ENCODE assay signal across 20 cellular contexts in the genomic region with DNA sequence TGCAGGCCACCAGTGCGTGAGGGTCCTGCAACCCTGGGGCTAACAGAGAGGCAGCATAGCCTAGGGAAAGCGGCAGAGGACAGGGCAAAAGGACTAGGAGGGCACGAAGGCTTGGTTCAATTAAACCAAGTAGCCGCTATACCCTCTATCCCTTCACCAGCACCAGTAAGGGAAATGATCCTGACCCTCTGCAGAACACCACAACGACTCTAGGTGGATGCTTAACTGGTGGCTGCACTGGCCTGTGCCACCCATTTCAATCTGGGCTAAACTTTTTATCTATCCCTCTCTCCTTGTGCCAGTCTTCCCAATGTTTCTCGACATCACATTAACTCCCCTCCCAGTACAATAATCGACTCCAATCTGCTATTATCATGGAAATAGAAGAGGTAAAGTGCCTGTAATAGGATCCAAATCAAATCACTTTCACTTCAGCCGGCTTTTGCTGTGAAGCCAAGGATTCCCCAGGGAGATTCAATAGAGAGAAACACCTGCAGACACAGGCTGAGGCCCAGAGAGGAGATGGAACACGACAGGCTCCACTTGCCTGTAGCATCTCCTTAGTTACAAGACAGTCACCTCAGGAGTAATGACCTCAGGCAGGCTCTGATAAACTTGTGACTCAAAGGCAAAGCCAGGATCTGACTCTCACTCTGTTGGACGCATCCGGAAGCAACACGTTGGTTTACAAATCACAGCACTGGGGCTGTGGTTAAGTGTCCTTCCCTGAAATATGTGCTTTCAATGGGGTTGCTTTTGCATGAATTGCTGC.
A peak's percentile ranks its signal among the peaks of the same experiment; 100 is the strongest.
DNase-seq lines count a peak whose midpoint lies in the region; ATAC-seq, FAIRE-seq and TF ChIP-seq lines count a peak whose summit lies in the region.
"Had no signal": no experiment of that assay in that cellular context is flagged by ENCODE, and none has a peak within 500 bp of the region (broad histone marks: within the 10 kb centered on the region; RNA-seq: fewer than 3 reads in every experiment).

No MANE protein-coding gene starts in this region.

- no peak overlapping the region for H3K4me2 ChIP-seq in HepG2 (ENCODE audit: low read depth, low read length)
- H3K4me2 ChIP-seq: SK-N-SH had no signal

- intact Hi-C loops in HepG2 (cut with micrococcal nuclease; ENCODE audit: unreplicated experiment), result no loop called here

- H3K27me3 ChIP-seq in endodermal cell (ENCODE audit: control insufficient read depth, insufficient read depth, low read length, poor library complexity, severe bottlenecking), result no peaks in the 10 kb centered on the region
- H3K27me3 ChIP-seq in HepG2 (ENCODE audit: control insufficient read depth in 1 of 2, insufficient read depth in 2 of 2, low read length in 2 of 2), result no peaks in the 10 kb centered on the region
- H3K27me3 ChIP-seq: ascending aorta had no signal

- no peaks in the 10 kb centered on the region for H3K9me3 ChIP-seq in endodermal cell (ENCODE audit: control insufficient read depth, low read length)
- H3K9me3 ChIP-seq in HepG2 (ENCODE audit: low read length), result peaks cover 64% of the 10 kb centered on the region
- H3K9me3 ChIP-seq: ascending aorta, SK-N-SH had no signal

- peaks cover 14% of the 10 kb centered on the region for H3K27me3 Mint-ChIP-seq in endodermal cell (ENCODE audit: insufficient read depth)
- H3K27me3 Mint-ChIP-seq in activated T-cell treated with anti-CD3 and anti-CD28 coated beads, Interleukin-2, amount 50 U/mL, for 72 hours (ENCODE audit: low read depth), result no peaks in the 10 kb centered on the region
- H3K27me3 Mint-ChIP-seq: activated CD4-positive, alpha-beta T cell treated with anti-CD3 and anti-CD28 coated beads for 36 hours; CD4-positive, alpha-beta memory T cell had no signal

- in situ Hi-C loops in HepG2 (cut with HindIII; ENCODE audit: extremely low pct_ligation_motif_present, low pct_unique_long_range_greater_than_20kb), result no loop called here

- peak; percentile 64 for DNase-seq in ELR (ENCODE audit: low read depth)
- DNase-seq in NCI-H1436 (lab: John Stamatoyannopoulos, UW), result peak; percentile 84
- DNase-seq in NCI-H524 treated with DMSO at 0.1 percent for 48 hours (lab: John Stamatoyannopoulos, UW), result peak; percentile 28
- peak; percentile 51 for DNase-seq in endodermal cell
- no peak for DNase-seq in HUDEP-2 (lab: John Stamatoyannopoulos, UW; ENCODE audit: unreplicated experiment in 76 of 76)
- no peak for DNase-seq in HepG2 (ENCODE audit: low spot score)
- DNase-seq in activated T-cell treated with anti-CD3 and anti-CD28 coated beads, Interleukin-2, amount 50 U/mL, for 72 hours, result no peak
- DNase-seq in Kasumi-1 (lab: John Stamatoyannopoulos, UW), result no peak
- DNase-seq: activated CD4-positive, alpha-beta T cell treated with anti-CD3 and anti-CD28 coated beads for 36 hours; activated gamma-delta T cell treated with Interleukin-2 at 50 U/mL for 16 hours; CD4-positive, alpha-beta memory T cell; foreskin fibroblast; NCI-H446 treated with DMSO at 0.1 percent for 48 hours; PC-3; SK-N-SH; T-helper 9 cell had no signal

- H3K27ac ChIP-seq in endodermal cell (ENCODE audit: low read depth, low read length) (no peak overlapping the region), HepG2 (ENCODE audit: extremely low read length, insufficient read depth, low read length) (no peak overlapping the region)
- H3K27ac ChIP-seq: ascending aorta had no signal

- CTCF ChIA-PET in HepG2 (lab: Yijun Ruan, JAX; ENCODE audit: low intra/inter-chr PET ratio, low total read pairs), result no interaction called here

- no peak for FAIRE-seq in HepG2 (lab: Jason Lieb, UNC)
- FAIRE-seq: colon, endothelial cell of umbilical vein, GM19239 had no signal

- H3K27ac Mint-ChIP-seq in endodermal cell, result no peak overlapping the region
- H3K27ac Mint-ChIP-seq in activated T-cell treated with anti-CD3 and anti-CD28 coated beads, Interleukin-2, amount 50 U/mL, for 72 hours, result no peak overlapping the region
- H3K27ac Mint-ChIP-seq: activated CD4-positive, alpha-beta T cell treated with anti-CD3 and anti-CD28 coated beads for 36 hours; CD4-positive, alpha-beta memory T cell had no signal

- no peaks in the 10 kb centered on the region for H3K36me3 Mint-ChIP-seq in endodermal cell (ENCODE audit: low read depth)
- H3K36me3 Mint-ChIP-seq in activated T-cell treated with anti-CD3 and anti-CD28 coated beads, Interleukin-2, amount 50 U/mL, for 72 hours (ENCODE audit: insufficient read depth in 2 of 2), result no peaks in the 10 kb centered on the region
- H3K36me3 Mint-ChIP-seq: CD4-positive, alpha-beta memory T cell had no signal

- H3K79me2 ChIP-seq in HepG2 (ENCODE audit: insufficient read depth, low read length), result no peaks in the 10 kb centered on the region

- H3K4me1 Mint-ChIP-seq in endodermal cell, result peaks cover 20% of the 10 kb centered on the region
- H3K4me1 Mint-ChIP-seq in activated T-cell treated with anti-CD3 and anti-CD28 coated beads, Interleukin-2, amount 50 U/mL, for 72 hours (ENCODE audit: low read depth), result no peaks in the 10 kb centered on the region
- H3K4me1 Mint-ChIP-seq: activated CD4-positive, alpha-beta T cell treated with anti-CD3 and anti-CD28 coated beads for 36 hours had no signal

- BruUV-seq in HepG2 (replicated peaks; lab: Mats Ljungman, UMichigan), result no TSS peak

- no peaks in the 10 kb centered on the region for H4K20me1 ChIP-seq in HepG2 (ENCODE audit: insufficient read depth, low read length)

- H3K9me3 Mint-ChIP-seq in endodermal cell, result no peaks in the 10 kb centered on the region
- H3K9me3 Mint-ChIP-seq in activated T-cell treated with anti-CD3 and anti-CD28 coated beads, Interleukin-2, amount 50 U/mL, for 72 hours, result peaks cover 8% of the 10 kb centered on the region in 2 donors

- no peak for TF ChIP-seq CTCF in endodermal cell (conservative IDR thresholded peaks at IDR 0.05)
- no peak for TF ChIP-seq CTCF in HepG2 (CRISPR knock-in tag; IDR thresholded peaks at IDR 0.05)

- H3K9ac ChIP-seq in endodermal cell (ENCODE audit: extremely low read depth, low read length, poor library complexity, severe bottlenecking), result no peak overlapping the region
- no peak overlapping the region for H3K9ac ChIP-seq in HepG2 (ENCODE audit: insufficient read depth, low read depth, low read length)
- H3K9ac ChIP-seq: SK-N-SH had no signal

- no peak for ATAC-seq in HepG2
- ATAC-seq in activated T-cell treated with anti-CD3 and anti-CD28 coated beads, Interleukin-2, amount 50 U/mL, for 72 hours (replicated peaks in 1 of 2), result no peak
- ATAC-seq: activated CD4-positive, alpha-beta T cell treated with anti-CD3 and anti-CD28 coated beads for 36 hours; PC-3 had no signal

- TF ChIP-seq POLR2A in HepG2 (IDR thresholded peaks at IDR 0.05; ENCODE audit: insufficient read depth in 1 of 2, low read depth in 2 of 2, low read length in 2 of 2), result no peak

- no peaks in the 10 kb centered on the region for H3K36me3 ChIP-seq in endodermal cell (ENCODE audit: control insufficient read depth, insufficient read depth, low read length)
- no peaks in the 10 kb centered on the region for H3K36me3 ChIP-seq in HepG2 (replicated peaks in 1 of 2; ENCODE audit: control insufficient read depth in 1 of 2, insufficient read depth in 2 of 2, low read length in 2 of 2)
- H3K36me3 ChIP-seq: ascending aorta had no signal

- H2AFZ ChIP-seq in HepG2 (ENCODE audit: low read length), result no peak overlapping the region

- H3K4me1 ChIP-seq in endodermal cell (ENCODE audit: control insufficient read depth, insufficient read depth, low read length), result no peaks in the 10 kb centered on the region
- no peaks in the 10 kb centered on the region for H3K4me1 ChIP-seq in HepG2 (ENCODE audit: insufficient read depth, low read length)
- H3K4me1 ChIP-seq: ascending aorta had no signal

- WGBS in endodermal cell (ENCODE audit: insufficient coverage in 1 of 2, insufficient read length in 1 of 2), 2 experiments, result 84 to 88% methylated on average over 7 to 12 of the region's 12 CpGs
- 3% methylated on average over 8 of the region's 12 CpGs for WGBS in HepG2 (ENCODE audit: low lambda C conversion rate)

- no peak for TF ChIP-seq EP300 in HepG2 (IDR thresholded peaks at IDR 0.05; ENCODE audit: low read depth in 2 of 2, low read length in 2 of 2)
- no peak for TF ChIP-seq EP300 in HepG2 (CRISPR knock-in tag; IDR thresholded peaks at IDR 0.05; ENCODE audit: borderline replicate concordance)

- POLR2A ChIA-PET in HepG2 (lab: Yijun Ruan, JAX), result no interaction called here

- H3K4me3 ChIP-seq in endodermal cell (ENCODE audit: low read length) (no peak overlapping the region), HepG2 (replicated peaks in 1 of 3; ENCODE audit: insufficient read depth in 1 of 3, low read depth in 2 of 3, low read length in 3 of 3) (no peak overlapping the region)
- H3K4me3 ChIP-seq: ascending aorta had no signal

- H3K4me3 Mint-ChIP-seq in endodermal cell, result no peak overlapping the region
- no peak overlapping the region for H3K4me3 Mint-ChIP-seq in activated T-cell treated with anti-CD3 and anti-CD28 coated beads, Interleukin-2, amount 50 U/mL, for 72 hours
- H3K4me3 Mint-ChIP-seq: activated CD4-positive, alpha-beta T cell treated with anti-CD3 and anti-CD28 coated beads for 36 hours; CD4-positive, alpha-beta memory T cell had no signal

- TF ChIP-seq RAD21 in HepG2 (CRISPR knock-in tag; IDR thresholded peaks at IDR 0.05), result no peak

TF ChIP-seq in HepG2, 621 proteins besides CTCF, POLR2A, EP300 and RAD21:
- TF ChIP-seq ZSCAN29 (CRISPR knock-in tag; conservative IDR thresholded peaks at IDR 0.05), result no peak

Comparison
In these comparisons a context has a peak if more than half of its experiments do, and no peak if none do; other contexts are left out.
1. DNase-seq: peak in ELR (single experiment), NCI-H1436 (single experiment), NCI-H524 treated with DMSO at 0.1 percent for 48 hours (single experiment) and endodermal cell (single experiment); none in HUDEP-2 (0 of 76), HepG2 (single experiment), activated T-cell treated with anti-CD3 and anti-CD28 coated beads, Interleukin-2, amount 50 U/mL, for 72 hours (0 of 2) and Kasumi-1 (0 of 2).